ENCODE assay signal across 1 cellular context in the genomic region with DNA sequence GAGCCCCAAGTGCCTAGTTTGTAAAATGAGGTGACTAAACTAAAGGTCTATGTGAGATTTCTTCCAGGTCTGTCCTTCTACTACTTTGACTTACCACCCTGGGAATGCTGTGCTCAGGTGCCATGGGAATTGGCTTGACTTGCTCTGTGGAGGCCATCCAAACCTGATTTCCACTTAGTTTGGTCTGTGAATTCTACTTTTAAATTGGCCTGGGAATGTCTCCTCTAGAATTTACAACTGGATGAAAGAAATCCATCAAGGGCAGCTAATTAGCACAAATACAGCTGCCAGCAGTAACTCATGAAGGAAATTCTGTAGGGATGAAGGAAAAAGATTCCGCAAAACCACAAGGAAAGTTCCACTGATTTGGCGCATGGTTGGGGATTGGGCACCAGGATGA.
TF ChIP-seq lines count a peak whose summit lies in the region.

No MANE protein-coding gene starts in this region.

TF ChIP-seq in IMR-90, 13 proteins besides CTCF, POLR2A, EP300 and RAD21 (continued from another document):
- no peak for TF ChIP-seq ELK1 (IDR thresholded peaks at IDR 0.05; ENCODE audit: borderline replicate concordance, low read depth, low read length)
- no peak for TF ChIP-seq FOS (IDR thresholded peaks at IDR 0.05; ENCODE audit: low read depth, low read length)
- TF ChIP-seq CEBPB (IDR thresholded peaks at IDR 0.05; ENCODE audit: low read depth, low read length) = no peak
- no peak for TF ChIP-seq MXI1 (IDR thresholded peaks at IDR 0.05; ENCODE audit: borderline replicate concordance, low read depth, low read length)
- no peak for TF ChIP-seq MAZ (IDR thresholded peaks at IDR 0.05; ENCODE audit: borderline replicate concordance, low read depth, low read length)
TF ChIP-seq in IMR-90: peak in this region for 0.
